ENCODE assay signal across 1 cellular context in the genomic region with DNA sequence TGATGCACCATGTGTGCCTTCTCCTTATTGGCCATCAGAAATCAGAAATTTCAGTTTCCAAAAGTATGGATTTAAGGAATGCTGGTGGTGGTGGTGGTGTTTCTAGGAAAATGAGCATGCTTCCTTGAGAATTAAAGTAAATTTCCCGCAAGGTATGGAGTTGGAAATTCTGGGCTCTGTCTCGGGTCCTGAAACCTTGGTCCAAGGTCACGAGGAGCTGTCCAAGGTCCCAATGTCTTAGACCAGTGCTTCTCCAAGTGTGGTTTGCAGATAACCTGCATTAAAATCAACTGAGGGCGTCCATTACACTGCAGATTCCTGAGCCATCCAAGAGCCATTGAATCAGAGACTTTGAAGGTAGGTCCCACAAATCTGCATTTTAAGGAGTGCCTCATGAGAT.
TF ChIP-seq lines count a peak whose summit lies in the region.

No MANE protein-coding gene starts in this region.

TF ChIP-seq in K562, 482 proteins besides CTCF, POLR2A, EP300 and RAD21 (continued from another document and continues in another):
- TF ChIP-seq, protein P1, sequence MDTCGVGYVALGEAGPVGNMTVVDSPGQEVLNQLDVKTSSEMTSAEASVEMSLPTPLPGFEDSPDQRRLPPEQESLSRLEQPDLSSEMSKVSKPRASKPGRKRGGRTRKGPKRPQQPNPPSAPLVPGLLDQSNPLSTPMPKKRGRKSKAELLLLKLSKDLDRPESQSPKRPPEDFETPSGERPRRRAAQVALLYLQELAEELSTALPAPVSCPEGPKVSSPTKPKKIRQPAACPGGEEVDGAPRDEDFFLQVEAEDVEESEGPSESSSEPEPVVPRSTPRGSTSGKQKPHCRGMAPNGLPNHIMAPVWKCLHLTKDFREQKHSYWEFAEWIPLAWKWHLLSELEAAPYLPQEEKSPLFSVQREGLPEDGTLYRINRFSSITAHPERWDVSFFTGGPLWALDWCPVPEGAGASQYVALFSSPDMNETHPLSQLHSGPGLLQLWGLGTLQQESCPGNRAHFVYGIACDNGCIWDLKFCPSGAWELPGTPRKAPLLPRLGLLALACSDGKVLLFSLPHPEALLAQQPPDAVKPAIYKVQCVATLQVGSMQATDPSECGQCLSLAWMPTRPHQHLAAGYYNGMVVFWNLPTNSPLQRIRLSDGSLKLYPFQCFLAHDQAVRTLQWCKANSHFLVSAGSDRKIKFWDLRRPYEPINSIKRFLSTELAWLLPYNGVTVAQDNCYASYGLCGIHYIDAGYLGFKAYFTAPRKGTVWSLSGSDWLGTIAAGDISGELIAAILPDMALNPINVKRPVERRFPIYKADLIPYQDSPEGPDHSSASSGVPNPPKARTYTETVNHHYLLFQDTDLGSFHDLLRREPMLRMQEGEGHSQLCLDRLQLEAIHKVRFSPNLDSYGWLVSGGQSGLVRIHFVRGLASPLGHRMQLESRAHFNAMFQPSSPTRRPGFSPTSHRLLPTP (IDR thresholded peaks at IDR 0.05; ENCODE audit: borderline replicate concordance, extremely low read depth, insufficient read length) = no peak
- TF ChIP-seq, protein P2, sequence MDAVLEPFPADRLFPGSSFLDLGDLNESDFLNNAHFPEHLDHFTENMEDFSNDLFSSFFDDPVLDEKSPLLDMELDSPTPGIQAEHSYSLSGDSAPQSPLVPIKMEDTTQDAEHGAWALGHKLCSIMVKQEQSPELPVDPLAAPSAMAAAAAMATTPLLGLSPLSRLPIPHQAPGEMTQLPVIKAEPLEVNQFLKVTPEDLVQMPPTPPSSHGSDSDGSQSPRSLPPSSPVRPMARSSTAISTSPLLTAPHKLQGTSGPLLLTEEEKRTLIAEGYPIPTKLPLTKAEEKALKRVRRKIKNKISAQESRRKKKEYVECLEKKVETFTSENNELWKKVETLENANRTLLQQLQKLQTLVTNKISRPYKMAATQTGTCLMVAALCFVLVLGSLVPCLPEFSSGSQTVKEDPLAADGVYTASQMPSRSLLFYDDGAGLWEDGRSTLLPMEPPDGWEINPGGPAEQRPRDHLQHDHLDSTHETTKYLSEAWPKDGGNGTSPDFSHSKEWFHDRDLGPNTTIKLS (IDR thresholded peaks at IDR 0.05; ENCODE audit: borderline replicate concordance, low read depth) = no peak
- TF ChIP-seq, protein P3, sequence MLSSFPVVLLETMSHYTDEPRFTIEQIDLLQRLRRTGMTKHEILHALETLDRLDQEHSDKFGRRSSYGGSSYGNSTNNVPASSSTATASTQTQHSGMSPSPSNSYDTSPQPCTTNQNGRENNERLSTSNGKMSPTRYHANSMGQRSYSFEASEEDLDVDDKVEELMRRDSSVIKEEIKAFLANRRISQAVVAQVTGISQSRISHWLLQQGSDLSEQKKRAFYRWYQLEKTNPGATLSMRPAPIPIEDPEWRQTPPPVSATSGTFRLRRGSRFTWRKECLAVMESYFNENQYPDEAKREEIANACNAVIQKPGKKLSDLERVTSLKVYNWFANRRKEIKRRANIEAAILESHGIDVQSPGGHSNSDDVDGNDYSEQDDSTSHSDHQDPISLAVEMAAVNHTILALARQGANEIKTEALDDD (IDR thresholded peaks at IDR 0.05) = no peak
- TF ChIP-seq, protein P4, sequence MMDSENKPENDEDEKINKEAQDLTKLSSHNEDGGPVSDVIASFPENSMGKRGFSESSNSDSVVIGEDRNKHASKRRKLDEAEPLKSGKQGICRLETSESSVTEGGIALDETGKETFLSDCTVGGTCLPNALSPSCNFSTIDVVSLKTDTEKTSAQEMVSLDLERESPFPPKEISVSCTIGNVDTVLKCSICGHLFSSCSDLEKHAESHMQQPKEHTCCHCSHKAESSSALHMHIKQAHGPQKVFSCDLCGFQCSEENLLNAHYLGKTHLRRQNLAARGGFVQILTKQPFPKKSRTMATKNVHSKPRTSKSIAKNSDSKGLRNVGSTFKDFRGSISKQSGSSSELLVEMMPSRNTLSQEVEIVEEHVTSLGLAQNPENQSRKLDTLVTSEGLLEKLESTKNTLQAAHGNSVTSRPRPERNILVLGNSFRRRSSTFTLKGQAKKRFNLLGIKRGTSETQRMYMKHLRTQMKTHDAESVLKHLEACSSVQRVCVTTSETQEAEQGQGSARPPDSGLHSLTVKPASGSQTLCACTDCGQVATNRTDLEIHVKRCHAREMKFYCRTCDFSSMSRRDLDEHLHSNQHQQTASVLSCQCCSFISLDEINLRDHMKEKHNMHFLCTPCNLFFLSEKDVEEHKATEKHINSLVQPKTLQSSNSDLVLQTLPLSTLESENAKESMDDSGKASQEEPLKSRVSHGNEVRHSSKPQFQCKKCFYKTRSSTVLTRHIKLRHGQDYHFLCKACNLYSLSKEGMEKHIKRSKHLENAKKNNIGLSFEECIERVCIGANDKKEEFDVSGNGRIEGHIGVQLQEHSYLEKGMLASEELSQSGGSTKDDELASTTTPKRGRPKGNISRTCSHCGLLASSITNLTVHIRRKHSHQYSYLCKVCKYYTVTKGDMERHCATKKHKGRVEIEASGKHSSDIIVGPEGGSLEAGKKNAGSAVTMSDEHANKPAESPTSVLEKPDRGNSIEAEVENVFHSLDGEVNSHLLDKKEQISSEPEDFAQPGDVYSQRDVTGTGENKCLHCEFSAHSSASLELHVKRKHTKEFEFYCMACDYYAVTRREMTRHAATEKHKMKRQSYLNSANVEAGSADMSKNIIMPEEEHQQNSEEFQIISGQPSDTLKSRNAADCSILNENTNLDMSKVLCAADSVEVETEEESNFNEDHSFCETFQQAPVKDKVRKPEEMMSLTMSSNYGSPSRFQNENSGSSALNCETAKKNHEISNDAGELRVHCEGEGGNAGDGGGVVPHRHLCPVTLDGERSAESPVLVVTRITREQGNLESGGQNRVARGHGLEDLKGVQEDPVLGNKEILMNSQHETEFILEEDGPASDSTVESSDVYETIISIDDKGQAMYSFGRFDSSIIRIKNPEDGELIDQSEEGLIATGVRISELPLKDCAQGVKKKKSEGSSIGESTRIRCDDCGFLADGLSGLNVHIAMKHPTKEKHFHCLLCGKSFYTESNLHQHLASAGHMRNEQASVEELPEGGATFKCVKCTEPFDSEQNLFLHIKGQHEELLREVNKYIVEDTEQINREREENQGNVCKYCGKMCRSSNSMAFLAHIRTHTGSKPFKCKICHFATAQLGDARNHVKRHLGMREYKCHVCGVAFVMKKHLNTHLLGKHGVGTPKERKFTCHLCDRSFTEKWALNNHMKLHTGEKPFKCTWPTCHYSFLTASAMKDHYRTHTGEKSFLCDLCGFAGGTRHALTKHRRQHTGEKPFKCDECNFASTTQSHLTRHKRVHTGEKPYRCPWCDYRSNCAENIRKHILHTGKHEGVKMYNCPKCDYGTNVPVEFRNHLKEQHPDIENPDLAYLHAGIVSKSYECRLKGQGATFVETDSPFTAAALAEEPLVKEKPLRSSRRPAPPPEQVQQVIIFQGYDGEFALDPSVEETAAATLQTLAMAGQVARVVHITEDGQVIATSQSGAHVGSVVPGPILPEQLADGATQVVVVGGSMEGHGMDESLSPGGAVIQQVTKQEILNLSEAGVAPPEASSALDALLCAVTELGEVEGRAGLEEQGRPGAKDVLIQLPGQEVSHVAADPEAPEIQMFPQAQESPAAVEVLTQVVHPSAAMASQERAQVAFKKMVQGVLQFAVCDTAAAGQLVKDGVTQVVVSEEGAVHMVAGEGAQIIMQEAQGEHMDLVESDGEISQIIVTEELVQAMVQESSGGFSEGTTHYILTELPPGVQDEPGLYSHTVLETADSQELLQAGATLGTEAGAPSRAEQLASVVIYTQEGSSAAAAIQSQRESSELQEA (IDR thresholded peaks at IDR 0.05; ENCODE audit: low read depth) = no peak
- TF ChIP-seq EHMT2 (IDR thresholded peaks at IDR 0.05) (peak; percentile 100), SETDB1 (IDR thresholded peaks at IDR 0.05; ENCODE audit: low read length) (no peak), ELF2 (CRISPR knock-in tag; IDR thresholded peaks at IDR 0.05) (no peak), PHTF2 (CRISPR knock-in tag; IDR thresholded peaks at IDR 0.05) (no peak), MIER1 (IDR thresholded peaks at IDR 0.05; ENCODE audit: low read depth) (peak; percentile 96), ZNF41 (CRISPR knock-in tag; conservative IDR thresholded peaks at IDR 0.05) (no peak), RFX1 (IDR thresholded peaks at IDR 0.05) (no peak), GABPB2 (CRISPR knock-in tag; conservative IDR thresholded peaks at IDR 0.05) (no peak), PTTG1 (tag; IDR thresholded peaks at IDR 0.05; ENCODE audit: low read depth) (peak; percentile 53; the same call in 1 of the 2 replicates), NEUROD1 (IDR thresholded peaks at IDR 0.05; ENCODE audit: borderline replicate concordance, low read depth, low read length, partially characterized antibody) (no peak), MTA1 (IDR thresholded peaks at IDR 0.05; ENCODE audit: borderline replicate concordance) (no peak), HIVEP1 (CRISPR knock-in tag; IDR thresholded peaks at IDR 0.05) (no peak), SNRNP70 (optimal IDR thresholded peaks at IDR 0.05; ENCODE audit: low read depth, low read length) (no peak), TAL1 (IDR thresholded peaks at IDR 0.05) (no peak), ZNF699 (CRISPR knock-in tag; IDR thresholded peaks at IDR 0.05; ENCODE audit: insufficient replicate concordance) (no peak), ZKSCAN3 (CRISPR knock-in tag; IDR thresholded peaks at IDR 0.05) (no peak), HEY1 (CRISPR knock-in tag; IDR thresholded peaks at IDR 0.05; ENCODE audit: borderline replicate concordance) (no peak), EZH2 (IDR thresholded peaks at IDR 0.05; ENCODE audit: borderline replicate concordance, low read depth, low read length) (no peak)
- TF ChIP-seq, protein P5, sequence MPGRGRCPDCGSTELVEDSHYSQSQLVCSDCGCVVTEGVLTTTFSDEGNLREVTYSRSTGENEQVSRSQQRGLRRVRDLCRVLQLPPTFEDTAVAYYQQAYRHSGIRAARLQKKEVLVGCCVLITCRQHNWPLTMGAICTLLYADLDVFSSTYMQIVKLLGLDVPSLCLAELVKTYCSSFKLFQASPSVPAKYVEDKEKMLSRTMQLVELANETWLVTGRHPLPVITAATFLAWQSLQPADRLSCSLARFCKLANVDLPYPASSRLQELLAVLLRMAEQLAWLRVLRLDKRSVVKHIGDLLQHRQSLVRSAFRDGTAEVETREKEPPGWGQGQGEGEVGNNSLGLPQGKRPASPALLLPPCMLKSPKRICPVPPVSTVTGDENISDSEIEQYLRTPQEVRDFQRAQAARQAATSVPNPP (IDR thresholded peaks at IDR 0.05; ENCODE audit: borderline replicate concordance, insufficient read depth, insufficient read length) = no peak
- TF ChIP-seq, protein P6, sequence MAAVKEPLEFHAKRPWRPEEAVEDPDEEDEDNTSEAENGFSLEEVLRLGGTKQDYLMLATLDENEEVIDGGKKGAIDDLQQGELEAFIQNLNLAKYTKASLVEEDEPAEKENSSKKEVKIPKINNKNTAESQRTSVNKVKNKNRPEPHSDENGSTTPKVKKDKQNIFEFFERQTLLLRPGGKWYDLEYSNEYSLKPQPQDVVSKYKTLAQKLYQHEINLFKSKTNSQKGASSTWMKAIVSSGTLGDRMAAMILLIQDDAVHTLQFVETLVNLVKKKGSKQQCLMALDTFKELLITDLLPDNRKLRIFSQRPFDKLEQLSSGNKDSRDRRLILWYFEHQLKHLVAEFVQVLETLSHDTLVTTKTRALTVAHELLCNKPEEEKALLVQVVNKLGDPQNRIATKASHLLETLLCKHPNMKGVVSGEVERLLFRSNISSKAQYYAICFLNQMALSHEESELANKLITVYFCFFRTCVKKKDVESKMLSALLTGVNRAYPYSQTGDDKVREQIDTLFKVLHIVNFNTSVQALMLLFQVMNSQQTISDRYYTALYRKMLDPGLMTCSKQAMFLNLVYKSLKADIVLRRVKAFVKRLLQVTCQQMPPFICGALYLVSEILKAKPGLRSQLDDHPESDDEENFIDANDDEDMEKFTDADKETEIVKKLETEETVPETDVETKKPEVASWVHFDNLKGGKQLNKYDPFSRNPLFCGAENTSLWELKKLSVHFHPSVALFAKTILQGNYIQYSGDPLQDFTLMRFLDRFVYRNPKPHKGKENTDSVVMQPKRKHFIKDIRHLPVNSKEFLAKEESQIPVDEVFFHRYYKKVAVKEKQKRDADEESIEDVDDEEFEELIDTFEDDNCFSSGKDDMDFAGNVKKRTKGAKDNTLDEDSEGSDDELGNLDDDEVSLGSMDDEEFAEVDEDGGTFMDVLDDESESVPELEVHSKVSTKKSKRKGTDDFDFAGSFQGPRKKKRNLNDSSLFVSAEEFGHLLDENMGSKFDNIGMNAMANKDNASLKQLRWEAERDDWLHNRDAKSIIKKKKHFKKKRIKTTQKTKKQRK (IDR thresholded peaks at IDR 0.05; ENCODE audit: borderline replicate concordance, low read depth, low read length) = no peak
- TF ChIP-seq, protein P7, sequence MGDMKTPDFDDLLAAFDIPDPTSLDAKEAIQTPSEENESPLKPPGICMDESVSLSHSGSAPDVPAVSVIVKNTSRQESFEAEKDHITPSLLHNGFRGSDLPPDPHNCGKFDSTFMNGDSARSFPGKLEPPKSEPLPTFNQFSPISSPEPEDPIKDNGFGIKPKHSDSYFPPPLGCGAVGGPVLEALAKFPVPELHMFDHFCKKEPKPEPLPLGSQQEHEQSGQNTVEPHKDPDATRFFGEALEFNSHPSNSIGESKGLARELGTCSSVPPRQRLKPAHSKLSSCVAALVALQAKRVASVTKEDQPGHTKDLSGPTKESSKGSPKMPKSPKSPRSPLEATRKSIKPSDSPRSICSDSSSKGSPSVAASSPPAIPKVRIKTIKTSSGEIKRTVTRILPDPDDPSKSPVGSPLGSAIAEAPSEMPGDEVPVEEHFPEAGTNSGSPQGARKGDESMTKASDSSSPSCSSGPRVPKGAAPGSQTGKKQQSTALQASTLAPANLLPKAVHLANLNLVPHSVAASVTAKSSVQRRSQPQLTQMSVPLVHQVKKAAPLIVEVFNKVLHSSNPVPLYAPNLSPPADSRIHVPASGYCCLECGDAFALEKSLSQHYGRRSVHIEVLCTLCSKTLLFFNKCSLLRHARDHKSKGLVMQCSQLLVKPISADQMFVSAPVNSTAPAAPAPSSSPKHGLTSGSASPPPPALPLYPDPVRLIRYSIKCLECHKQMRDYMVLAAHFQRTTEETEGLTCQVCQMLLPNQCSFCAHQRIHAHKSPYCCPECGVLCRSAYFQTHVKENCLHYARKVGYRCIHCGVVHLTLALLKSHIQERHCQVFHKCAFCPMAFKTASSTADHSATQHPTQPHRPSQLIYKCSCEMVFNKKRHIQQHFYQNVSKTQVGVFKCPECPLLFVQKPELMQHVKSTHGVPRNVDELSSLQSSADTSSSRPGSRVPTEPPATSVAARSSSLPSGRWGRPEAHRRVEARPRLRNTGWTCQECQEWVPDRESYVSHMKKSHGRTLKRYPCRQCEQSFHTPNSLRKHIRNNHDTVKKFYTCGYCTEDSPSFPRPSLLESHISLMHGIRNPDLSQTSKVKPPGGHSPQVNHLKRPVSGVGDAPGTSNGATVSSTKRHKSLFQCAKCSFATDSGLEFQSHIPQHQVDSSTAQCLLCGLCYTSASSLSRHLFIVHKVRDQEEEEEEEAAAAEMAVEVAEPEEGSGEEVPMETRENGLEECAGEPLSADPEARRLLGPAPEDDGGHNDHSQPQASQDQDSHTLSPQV (IDR thresholded peaks at IDR 0.05) = no peak
- TF ChIP-seq, protein P8, sequence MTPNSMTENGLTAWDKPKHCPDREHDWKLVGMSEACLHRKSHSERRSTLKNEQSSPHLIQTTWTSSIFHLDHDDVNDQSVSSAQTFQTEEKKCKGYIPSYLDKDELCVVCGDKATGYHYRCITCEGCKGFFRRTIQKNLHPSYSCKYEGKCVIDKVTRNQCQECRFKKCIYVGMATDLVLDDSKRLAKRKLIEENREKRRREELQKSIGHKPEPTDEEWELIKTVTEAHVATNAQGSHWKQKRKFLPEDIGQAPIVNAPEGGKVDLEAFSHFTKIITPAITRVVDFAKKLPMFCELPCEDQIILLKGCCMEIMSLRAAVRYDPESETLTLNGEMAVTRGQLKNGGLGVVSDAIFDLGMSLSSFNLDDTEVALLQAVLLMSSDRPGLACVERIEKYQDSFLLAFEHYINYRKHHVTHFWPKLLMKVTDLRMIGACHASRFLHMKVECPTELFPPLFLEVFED (CRISPR knock-in tag; conservative IDR thresholded peaks at IDR 0.05) = no peak
